9 cellular contexts compared by ENCODE assay signal in the genomic region with DNA sequence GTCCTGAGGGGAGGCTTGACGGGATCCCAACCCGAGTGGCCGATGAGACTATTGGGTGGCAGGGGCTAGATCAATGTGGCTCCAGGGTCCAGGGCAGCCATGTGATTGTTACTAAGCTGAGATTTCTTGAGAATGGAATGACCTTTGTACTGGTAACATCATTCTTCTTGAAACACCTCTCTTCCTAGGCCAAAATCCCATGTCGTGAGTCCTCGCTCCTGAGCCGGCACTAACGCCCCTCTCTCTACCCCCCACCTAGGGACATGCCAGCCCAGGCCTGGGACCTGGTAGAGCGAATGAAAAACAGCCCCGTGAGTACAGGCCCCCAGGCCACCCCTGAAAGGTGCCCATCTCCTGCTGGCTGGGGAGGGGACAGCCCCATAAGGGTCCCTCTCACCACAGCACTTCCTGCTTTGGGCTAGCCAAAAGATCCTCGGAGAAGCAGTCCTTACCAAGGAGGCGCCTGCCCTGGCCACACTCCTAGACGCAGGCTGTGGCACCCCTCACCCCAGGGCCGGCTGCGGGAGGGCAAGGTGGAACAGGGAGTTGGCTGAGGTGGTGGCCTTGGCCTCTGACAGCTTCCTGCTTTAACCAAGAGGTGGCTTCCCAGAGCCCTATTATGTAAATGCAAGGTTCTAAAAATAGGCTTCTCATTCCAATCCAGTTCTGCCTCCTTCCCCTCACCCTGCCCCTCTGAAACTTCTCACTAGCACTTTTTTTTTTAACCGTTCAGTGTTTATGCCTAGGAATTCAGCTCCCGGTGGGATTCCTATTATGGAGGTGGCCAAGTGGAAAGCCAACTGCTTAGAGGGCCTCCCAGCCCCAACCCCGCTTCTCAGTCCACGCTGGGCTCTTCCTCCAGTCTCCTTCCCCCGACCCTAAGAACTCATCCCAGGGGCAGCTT.
A peak's percentile ranks its signal among the peaks of the same experiment; 100 is the strongest.
DNase-seq lines count a peak whose midpoint lies in the region; ATAC-seq, FAIRE-seq and TF ChIP-seq lines count a peak whose summit lies in the region.
"Had no signal": no experiment of that assay in that cellular context is flagged by ENCODE, and none has a peak within 500 bp of the region (broad histone marks: within the 10 kb centered on the region; RNA-seq: fewer than 3 reads in every experiment).

No MANE protein-coding gene starts in this region.

- no peaks in the 10 kb centered on the region for H3K36me3 ChIP-seq in sigmoid colon

- DNase-seq in GM19238 (ENCODE audit: insufficient read length, low spot score) (peak; percentile 44), NOMO-1 treated with dmso at 0.1 percent for 144 hours (lab: John Stamatoyannopoulos, UW; ENCODE audit: unreplicated experiment) (peak; percentile 48), activated gamma-delta T cell treated with Interleukin-2 at 50 U/mL for 16 hours (peak; percentile 33), right cardiac atrium (peak; percentile 49 to 88 (median 79)), sigmoid colon (peak; percentile 87), NCI-H1417 treated with DMSO at 0.1 percent for 48 hours (lab: John Stamatoyannopoulos, UW) (no peak), D721Med (ENCODE audit: insufficient read length, low spot score) (no peak)

- no peak for TF ChIP-seq POLR2A in sigmoid colon (IDR thresholded peaks at IDR 0.05)

- H3K27ac ChIP-seq in right cardiac atrium (ENCODE audit: low read length) (peak overlapping the region; percentile 90), sigmoid colon (peak overlapping the region; percentile 90 to 94 (median 92))
- H3K27ac ChIP-seq: KMS-11 had no signal

- no peak for FAIRE-seq in D721Med (lab: Jason Lieb, UNC)

- TF ChIP-seq EP300 in sigmoid colon (IDR thresholded peaks at IDR 0.05), result peak in 2 of 4 donors; percentile 24 to 43

- TF ChIP-seq CTCF in sigmoid colon (IDR thresholded peaks at IDR 0.05) (peak in 1 of 4 experiments; percentile 14), D721Med (IDR thresholded peaks at IDR 0.05; ENCODE audit: insufficient read depth, missing control alignments) (no peak)

- intact Hi-C loops in right cardiac atrium (cut with DNase I) (no loop called here), sigmoid colon (cut with DNase I) (loop anchor here (1.0 to 5.0 kb wide), 3 partner anchors 30 to 233 kb away; partner anchors contain the start of gene FOSL2)

- ATAC-seq in right cardiac atrium (peak; percentile 60 to 76), GM18520 (IDR thresholded peaks at IDR 0.05; ENCODE audit: unreplicated experiment) (no peak)

- no peaks in the 10 kb centered on the region for H3K9me3 ChIP-seq in right cardiac atrium (ENCODE audit: control insufficient read depth, low read length)
- no peaks in the 10 kb centered on the region for H3K9me3 ChIP-seq in sigmoid colon

- 46% methylated on average over 19 of the region's 19 CpGs for WGBS in right cardiac atrium
- WGBS in sigmoid colon, 2 donors, result 45 to 55% methylated on average over 19 of the region's 19 CpGs

- no peak overlapping the region for H3K4me3 ChIP-seq in right cardiac atrium (ENCODE audit: low read length)
- peak overlapping the region in 2 of 4 donors; percentile 6 to 23 for H3K4me3 ChIP-seq in sigmoid colon

- H3K4me1 ChIP-seq in right cardiac atrium (ENCODE audit: control insufficient read depth, insufficient read depth, low read length), result peaks cover 34% of the 10 kb centered on the region
- H3K4me1 ChIP-seq in sigmoid colon, result peaks cover 0 to 87% (median 76%) of the 10 kb centered on the region in 4 donors

- H3K27me3 ChIP-seq in right cardiac atrium (ENCODE audit: control insufficient read depth, insufficient read depth) (no peaks in the 10 kb centered on the region), sigmoid colon (no peaks in the 10 kb centered on the region)

Comparison
In these comparisons a context has a peak if more than half of its experiments do, and no peak if none do; other contexts are left out.
1. DNase-seq: peak in GM19238 (single experiment), NOMO-1 treated with dmso at 0.1 percent for 144 hours (single experiment), activated gamma-delta T cell treated with Interleukin-2 at 50 U/mL for 16 hours (single experiment), right cardiac atrium (3 of 3) and sigmoid colon (single experiment); none in NCI-H1417 treated with DMSO at 0.1 percent for 48 hours (single experiment) and D721Med (single experiment).